ENCODE assay signal across 9 cellular contexts in genomic region chr6:149938571-149939462, GRCh38. TPM values are rescaled to one million over a fixed set of nuclear protein-coding genes. Genes with fewer than 3 reads are reported as not detected.
A peak's percentile ranks its signal among the peaks of the same experiment; 100 is the strongest.
DNase-seq lines count a peak whose midpoint lies in the region; ATAC-seq and TF ChIP-seq lines count a peak whose summit lies in the region.
"Had no signal": no experiment of that assay in that cellular context is flagged by ENCODE, and none has a peak within 500 bp of the region (broad histone marks: within the 10 kb centered on the region; RNA-seq: fewer than 3 reads in every experiment).

No MANE protein-coding gene starts in this region.

- POLR2A ChIA-PET in HEK293T (lab: Yijun Ruan, JAX): no interaction called here

- peaks cover 86% of the 10 kb centered on the region for H3K27me3 Mint-ChIP-seq in activated T-helper 1 cell treated with anti-CD3 and anti-CD28 coated beads, Interleukin-12 subunit alpha, Interleukin-12 subunit beta, Interleukin-2, Interleukin-4 antibody, amounts not matched to agents 30 ng/mL and 10 ng/mL and 1 ng/mL, durations not matched to agents 14 hours and 24 hours and 36 hours (ENCODE audit: insufficient read depth)

- no peaks in the 10 kb centered on the region for H3K9me3 Mint-ChIP-seq in activated T-helper 1 cell treated with anti-CD3 and anti-CD28 coated beads, Interleukin-12 subunit alpha, Interleukin-12 subunit beta, Interleukin-2, Interleukin-4 antibody, amounts not matched to agents 30 ng/mL and 10 ng/mL and 1 ng/mL, durations not matched to agents 14 hours and 24 hours and 36 hours

- peaks cover 91% of the 10 kb centered on the region for H3K27me3 ChIP-seq in KMS-11 (ENCODE audit: insufficient read depth, low read depth)

- H3K36me3 Mint-ChIP-seq in activated T-helper 1 cell treated with anti-CD3 and anti-CD28 coated beads, Interleukin-12 subunit alpha, Interleukin-12 subunit beta, Interleukin-2, Interleukin-4 antibody, amounts not matched to agents 30 ng/mL and 10 ng/mL and 1 ng/mL, durations not matched to agents 14 hours and 24 hours and 36 hours (ENCODE audit: low read depth): no peaks in the 10 kb centered on the region

- H3K4me3 Mint-ChIP-seq in activated T-helper 1 cell treated with anti-CD3 and anti-CD28 coated beads, Interleukin-12 subunit alpha, Interleukin-12 subunit beta, Interleukin-2, Interleukin-4 antibody, amounts not matched to agents 30 ng/mL and 10 ng/mL and 1 ng/mL, durations not matched to agents 14 hours and 24 hours and 36 hours: peak overlapping the region; percentile 82

- peak overlapping the region; percentile 67 for H2AFZ ChIP-seq in KMS-11 (ENCODE audit: low read depth)

- peak; percentile 75 for ATAC-seq in GM21576 (IDR thresholded peaks at IDR 0.05; ENCODE audit: unreplicated experiment)

- H3K27ac Mint-ChIP-seq in activated T-helper 1 cell treated with anti-CD3 and anti-CD28 coated beads, Interleukin-12 subunit alpha, Interleukin-12 subunit beta, Interleukin-2, Interleukin-4 antibody, amounts not matched to agents 30 ng/mL and 10 ng/mL and 1 ng/mL, durations not matched to agents 14 hours and 24 hours and 36 hours: peak overlapping the region; percentile 46

- H3K9ac ChIP-seq in KMS-11: peak overlapping the region; percentile 42; the same call in 1 of the 2 replicates

- intact Hi-C loops in activated T-helper 1 cell treated with anti-CD3 and anti-CD28 coated beads, Interleukin-12 subunit alpha, Interleukin-12 subunit beta, Interleukin-2, Interleukin-4 antibody, amounts not matched to agents 30 ng/mL and 10 ng/mL and 1 ng/mL, durations not matched to agents 14 hours and 24 hours and 36 hours (cut with micrococcal nuclease): loop anchor here (1.0 to 10.0 kb wide), 4 partner anchors 52 to 876 kb away; no protein-coding TSS in a partner anchor

- DNase-seq in GM12865 (ENCODE audit: low read depth) (peak; percentile 85), HEK293T (ENCODE audit: extremely low spot score) (no peak), NK-92 (lab: John Stamatoyannopoulos, UW; ENCODE audit: unreplicated experiment) (no peak)
- peak; percentile 44 for DNase-seq in activated T-helper 1 cell treated with anti-CD3 and anti-CD28 coated beads, Interleukin-12 subunit alpha, Interleukin-12 subunit beta, Interleukin-2, Interleukin-4 antibody, amounts not matched to agents 30 ng/mL and 10 ng/mL and 1 ng/mL, durations not matched to agents 14 hours and 24 hours and 36 hours (ENCODE audit: low spot score)
- peak; percentile 45 for DNase-seq in stimulated activated CD8-positive, alpha-beta memory T cell treated with anti-CD3 and anti-CD28 coated beads, Interleukin-4, amount 100 ng/mL, for 48 hours

- H3K4me2 ChIP-seq in KMS-11: peak overlapping the region; percentile 99

- no peaks in the 10 kb centered on the region for H3K36me3 ChIP-seq in KMS-11 (ENCODE audit: insufficient read depth)

- CTCF ChIA-PET in HEK293T (lab: Yijun Ruan, JAX): no interaction called here

- H3K4me1 ChIP-seq in KMS-11 (ENCODE audit: low read depth, poor library complexity, severe bottlenecking): peaks cover 52% of the 10 kb centered on the region

- H3K4me1 Mint-ChIP-seq in activated T-helper 1 cell treated with anti-CD3 and anti-CD28 coated beads, Interleukin-12 subunit alpha, Interleukin-12 subunit beta, Interleukin-2, Interleukin-4 antibody, amounts not matched to agents 30 ng/mL and 10 ng/mL and 1 ng/mL, durations not matched to agents 14 hours and 24 hours and 36 hours (ENCODE audit: low read depth): peaks cover 57% of the 10 kb centered on the region

- TF ChIP-seq CTCF in GM12865 (IDR thresholded peaks at IDR 0.05; ENCODE audit: insufficient read depth, low read depth, low read length, missing control alignments) (no peak), KMS-11 (conservative IDR thresholded peaks at IDR 0.05; ENCODE audit: low read depth, low read length) (no peak)

- H3K79me2 ChIP-seq in KMS-11 (ENCODE audit: insufficient read depth, low read depth): no peaks in the 10 kb centered on the region

- H4K20me1 ChIP-seq in KMS-11 (ENCODE audit: insufficient read depth): no peaks in the 10 kb centered on the region

- H3K4me3 ChIP-seq in GM12865 (ENCODE audit: low read depth, low read length): peak overlapping the region; percentile 30
- no peak overlapping the region for H3K4me3 ChIP-seq in KMS-11 (IDR thresholded peaks at IDR 0.05; ENCODE audit: insufficient read depth, low read depth, low read length)
- H3K4me3 ChIP-seq in iPS-11a (ENCODE audit: low read depth, low read length): peak overlapping the region; percentile 29

- H3K27ac ChIP-seq in KMS-11: no peak overlapping the region

TF ChIP-seq in HEK293T, 16 proteins besides CTCF, POLR2A, EP300 and RAD21:
- TF ChIP-seq FOXM1 (IDR thresholded peaks at IDR 0.05; ENCODE audit: borderline replicate concordance): no peak
- TF ChIP-seq, protein P1, sequence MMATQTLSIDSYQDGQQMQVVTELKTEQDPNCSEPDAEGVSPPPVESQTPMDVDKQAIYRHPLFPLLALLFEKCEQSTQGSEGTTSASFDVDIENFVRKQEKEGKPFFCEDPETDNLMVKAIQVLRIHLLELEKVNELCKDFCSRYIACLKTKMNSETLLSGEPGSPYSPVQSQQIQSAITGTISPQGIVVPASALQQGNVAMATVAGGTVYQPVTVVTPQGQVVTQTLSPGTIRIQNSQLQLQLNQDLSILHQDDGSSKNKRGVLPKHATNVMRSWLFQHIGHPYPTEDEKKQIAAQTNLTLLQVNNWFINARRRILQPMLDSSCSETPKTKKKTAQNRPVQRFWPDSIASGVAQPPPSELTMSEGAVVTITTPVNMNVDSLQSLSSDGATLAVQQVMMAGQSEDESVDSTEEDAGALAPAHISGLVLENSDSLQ (IDR thresholded peaks at IDR 0.05): no peak
- TF ChIP-seq ELF4 (IDR thresholded peaks at IDR 0.05): no peak
- TF ChIP-seq SP1 (IDR thresholded peaks at IDR 0.05): no peak
- no peak for TF ChIP-seq SUZ12 (IDR thresholded peaks at IDR 0.05)
- TF ChIP-seq TARDBP (IDR thresholded peaks at IDR 0.05): no peak
- no peak for TF ChIP-seq LEF1 (IDR thresholded peaks at IDR 0.05; ENCODE audit: borderline replicate concordance)
- TF ChIP-seq BHLHE40 (IDR thresholded peaks at IDR 0.05; ENCODE audit: borderline replicate concordance): no peak
- no peak for TF ChIP-seq ARNT (IDR thresholded peaks at IDR 0.05)
- no peak for TF ChIP-seq ZNF384 (IDR thresholded peaks at IDR 0.05)
- TF ChIP-seq FOXA1 (IDR thresholded peaks at IDR 0.05): no peak
- no peak for TF ChIP-seq NFRKB (IDR thresholded peaks at IDR 0.05)
TF ChIP-seq in HEK293T: peak in this region for 0.

RNA-seq across cellular contexts. Expression of gene ULBP2, which starts 3.0 kb away (rescaled TPM):
- 0.32 and 0.65 TPM in 2 replicates for total RNA-seq in activated T-helper 1 cell treated with anti-CD3 and anti-CD28 coated beads, Interleukin-12 subunit alpha, Interleukin-12 subunit beta, Interleukin-2, Interleukin-4 antibody, amounts not matched to agents 30 ng/mL and 10 ng/mL and 1 ng/mL, durations not matched to agents 14 hours and 24 hours and 36 hours

RNA-seq across cellular contexts. Expression of gene RAET1G, which starts 15.9 kb away (rescaled TPM):
- total RNA-seq in activated T-helper 1 cell treated with anti-CD3 and anti-CD28 coated beads, Interleukin-12 subunit alpha, Interleukin-12 subunit beta, Interleukin-2, Interleukin-4 antibody, amounts not matched to agents 30 ng/mL and 10 ng/mL and 1 ng/mL, durations not matched to agents 14 hours and 24 hours and 36 hours: 0.18 TPM in 1 of 2 replicates, not detected in the other
- total RNA-seq: activated CD8-positive, alpha-beta memory T cell treated with anti-CD3 and anti-CD28 coated beads for 36 hours had no signal

RNA-seq across cellular contexts. Expression of gene ULBP1, which starts 24.9 kb away (rescaled TPM):
- total RNA-seq in activated T-helper 1 cell treated with anti-CD3 and anti-CD28 coated beads, Interleukin-12 subunit alpha, Interleukin-12 subunit beta, Interleukin-2, Interleukin-4 antibody, amounts not matched to agents 30 ng/mL and 10 ng/mL and 1 ng/mL, durations not matched to agents 14 hours and 24 hours and 36 hours: 0.91 and 0.99 TPM in 2 replicates

RNA-seq across cellular contexts. Expression of gene RAET1E, which starts 40.9 kb away (rescaled TPM):
- total RNA-seq in activated T-helper 1 cell treated with anti-CD3 and anti-CD28 coated beads, Interleukin-12 subunit alpha, Interleukin-12 subunit beta, Interleukin-2, Interleukin-4 antibody, amounts not matched to agents 30 ng/mL and 10 ng/mL and 1 ng/mL, durations not matched to agents 14 hours and 24 hours and 36 hours: not detected in 2 replicates
- total RNA-seq: activated CD8-positive, alpha-beta memory T cell treated with anti-CD3 and anti-CD28 coated beads for 36 hours had no signal

Comparison
In these comparisons a context has a peak if more than half of its experiments do, and no peak if none do; other contexts are left out.
1. DNase-seq: peak in GM12865 (single experiment), activated T-helper 1 cell treated with anti-CD3 and anti-CD28 coated beads, Interleukin-12 subunit alpha, Interleukin-12 subunit beta, Interleukin-2, Interleukin-4 antibody, amounts not matched to agents 30 ng/mL and 10 ng/mL and 1 ng/mL, durations not matched to agents 14 hours and 24 hours and 36 hours (single experiment) and stimulated activated CD8-positive, alpha-beta memory T cell treated with anti-CD3 and anti-CD28 coated beads, Interleukin-4, amount 100 ng/mL, for 48 hours (single experiment); none in HEK293T (single experiment) and NK-92 (single experiment).